1 cellular context compared by ENCODE assay signal in genomic region chr2:182318466-182319309, GRCh38.
TF ChIP-seq lines count a peak whose summit lies in the region.

No MANE protein-coding gene starts in this region.

TF ChIP-seq in WTC11, 78 proteins besides CTCF, POLR2A, EP300 and RAD21 (continued from another document):
- no peak for TF ChIP-seq ATF6 (CRISPR knock-in tag; IDR thresholded peaks at IDR 0.05)
- no peak for TF ChIP-seq RELA (CRISPR knock-in tag; IDR thresholded peaks at IDR 0.05; ENCODE audit: borderline replicate concordance)
- TF ChIP-seq IRF2 (CRISPR knock-in tag; IDR thresholded peaks at IDR 0.05; ENCODE audit: borderline replicate concordance, low read depth): no peak
- no peak for TF ChIP-seq PREB (CRISPR knock-in tag; IDR thresholded peaks at IDR 0.05; ENCODE audit: borderline replicate concordance)
- no peak for TF ChIP-seq ETV6 (CRISPR knock-in tag; IDR thresholded peaks at IDR 0.05)
- no peak for TF ChIP-seq TEAD4 (CRISPR knock-in tag; IDR thresholded peaks at IDR 0.05)
- TF ChIP-seq TEAD1 (CRISPR knock-in tag; IDR thresholded peaks at IDR 0.05): no peak
- no peak for TF ChIP-seq SOX15 (CRISPR knock-in tag; IDR thresholded peaks at IDR 0.05)
